Comparison of ENCODE assay signal across 8 cellular contexts in genomic region chr17:61251939-61252865, GRCh38.
DNase-seq lines count a peak whose midpoint lies in the region; ATAC-seq lines count a peak whose summit lies in the region.

No MANE protein-coding gene starts in this region.

- ATAC-seq in esophagus mucosa (peak; percentile 57), HG03460 (IDR thresholded peaks at IDR 0.05; ENCODE audit: unreplicated experiment) (no peak)

- peak; percentile 84 for DNase-seq in AG08395 (ENCODE audit: low spot score)
- peak; percentile 99 for DNase-seq in NCI-H460 (ENCODE audit: extremely low read depth, low read depth)
- DNase-seq in non-pigmented ciliary epithelial cell (ENCODE audit: low read depth), result peak; percentile 92
- no peak for DNase-seq in GM19238 (ENCODE audit: insufficient read length, low spot score)
- no peak for DNase-seq in HK-2 (ENCODE audit: unreplicated experiment)
- DNase-seq in activated naive CD4-positive, alpha-beta T cell treated with Interleukin-2 at 50 U/mL for 16 hours, result no peak

Comparison
In these comparisons a context has a peak if more than half of its experiments do, and no peak if none do; other contexts are left out.
1. DNase-seq: peak in AG08395 (single experiment), NCI-H460 (single experiment) and non-pigmented ciliary epithelial cell (single experiment); none in GM19238 (single experiment), HK-2 (single experiment) and activated naive CD4-positive, alpha-beta T cell treated with Interleukin-2 at 50 U/mL for 16 hours (single experiment).